In genomic region chr6:88276331-88276730, GRCh38 we compare ENCODE assay signal across 24 cellular contexts.
DNase-seq lines count a peak whose midpoint lies in the region; ATAC-seq, FAIRE-seq and TF ChIP-seq lines count a peak whose summit lies in the region.
"Had no signal": no experiment of that assay in that cellular context is flagged by ENCODE, and none has a peak within 500 bp of the region (broad histone marks: within the 10 kb centered on the region; RNA-seq: fewer than 3 reads in every experiment).

No MANE protein-coding gene starts in this region.

- no peaks in the 10 kb centered on the region for H3K4me1 ChIP-seq in kidney (ENCODE audit: control insufficient read depth in 1 of 2, insufficient read depth in 1 of 2, low read depth in 1 of 2, low read length in 2 of 2)
- H3K4me1 ChIP-seq: A549; BLaER1 treated with 17β-estradiol and CSF1 and Interleukin-3, amounts not matched to agents 10 nM and 100 nM; Caco-2 had no signal

- no peaks in the 10 kb centered on the region for H3K9me3 ChIP-seq in kidney (ENCODE audit: control insufficient read depth in 1 of 2, low read length in 2 of 2)
- H3K9me3 ChIP-seq: A549; BLaER1 treated with 17β-estradiol and CSF1 and Interleukin-3, amounts not matched to agents 10 nM and 100 nM; Caco-2 had no signal

- no peak overlapping the region for H3K9ac ChIP-seq in kidney (ENCODE audit: low read length in 2 of 2)
- H3K9ac ChIP-seq: BLaER1 treated with 17β-estradiol and CSF1 and Interleukin-3, amounts not matched to agents 10 nM and 100 nM had no signal

- intact Hi-C loops in kidney (cut with DNase I): no loop called here

- H3K4me1 Mint-ChIP-seq in stimulated activated memory B cell treated with anti-CD40 and anti-IgM and Interleukin-4, amounts not matched to agents 10 μg/mL and 1 μg/mL and 100 μg/mL, for 72 hours: no peaks in the 10 kb centered on the region
- H3K4me1 Mint-ChIP-seq: B cell had no signal

- H3K27me3 Mint-ChIP-seq in stimulated activated memory B cell treated with anti-CD40 and anti-IgM and Interleukin-4, amounts not matched to agents 10 μg/mL and 1 μg/mL and 100 μg/mL, for 72 hours: peaks cover 6% of the 10 kb centered on the region
- H3K27me3 Mint-ChIP-seq: CD4-positive, alpha-beta T cell had no signal

- FAIRE-seq in kidney (lab: Jason Lieb, UNC): no peak
- FAIRE-seq: A549, GM12878, GM12892, GM18507 had no signal

- peak; percentile 34 for ATAC-seq in stimulated activated memory B cell treated with anti-CD40 and anti-IgM and Interleukin-4, amounts not matched to agents 10 μg/mL and 1 μg/mL and 100 μg/mL, for 72 hours
- ATAC-seq in HG03108 (IDR thresholded peaks at IDR 0.05; ENCODE audit: unreplicated experiment): no peak
- ATAC-seq: A549; CD8-positive, alpha-beta T cell; GM12878 had no signal

- DNase-seq in activated gamma-delta T cell (lab: John Stamatoyannopoulos, UW): peak; percentile 5
- DNase-seq in activated gamma-delta T cell treated with Interleukin-2 at 50 U/mL for 16 hours: no peak
- peak; percentile 51 for DNase-seq in kidney
- DNase-seq: AML-193; Caco-2; CD4-positive, alpha-beta T cell; CD8-positive, alpha-beta T cell; DMS 273 treated with DMSO at 0.1 percent for 48 hours; DMS153; DMS53; DMS79; DND-41; EL; GDM1 had no signal

- no peak overlapping the region for H3K27ac Mint-ChIP-seq in stimulated activated memory B cell treated with anti-CD40 and anti-IgM and Interleukin-4, amounts not matched to agents 10 μg/mL and 1 μg/mL and 100 μg/mL, for 72 hours
- H3K27ac Mint-ChIP-seq: B cell; CD4-positive, alpha-beta T cell; CD8-positive, alpha-beta T cell had no signal

- no peaks in the 10 kb centered on the region for H3K36me3 ChIP-seq in kidney (ENCODE audit: control insufficient read depth in 1 of 2, insufficient read depth in 2 of 2, low read length in 2 of 2)
- H3K36me3 ChIP-seq: BLaER1 treated with 17β-estradiol and CSF1 and Interleukin-3, amounts not matched to agents 10 nM and 100 nM had no signal

- H3K27ac ChIP-seq in kidney (ENCODE audit: low read depth in 2 of 2, low read length in 2 of 2): no peak overlapping the region
- H3K27ac ChIP-seq: 22Rv1; A549; BLaER1 treated with 17β-estradiol and CSF1 and Interleukin-3, amounts not matched to agents 10 nM and 100 nM; C4-2B had no signal

- no peaks in the 10 kb centered on the region for H3K36me3 Mint-ChIP-seq in stimulated activated memory B cell treated with anti-CD40 and anti-IgM and Interleukin-4, amounts not matched to agents 10 μg/mL and 1 μg/mL and 100 μg/mL, for 72 hours
- H3K36me3 Mint-ChIP-seq: CD8-positive, alpha-beta T cell had no signal

- H3K9me3 Mint-ChIP-seq in stimulated activated memory B cell treated with anti-CD40 and anti-IgM and Interleukin-4, amounts not matched to agents 10 μg/mL and 1 μg/mL and 100 μg/mL, for 72 hours: no peaks in the 10 kb centered on the region
- H3K9me3 Mint-ChIP-seq: CD4-positive, alpha-beta T cell; CD8-positive, alpha-beta T cell had no signal

- TF ChIP-seq CTCF in kidney (IDR thresholded peaks at IDR 0.05; ENCODE audit: borderline replicate concordance, extremely low read depth, insufficient read depth): no peak

- H3K4me3 Mint-ChIP-seq in stimulated activated memory B cell treated with anti-CD40 and anti-IgM and Interleukin-4, amounts not matched to agents 10 μg/mL and 1 μg/mL and 100 μg/mL, for 72 hours: no peak overlapping the region
- H3K4me3 Mint-ChIP-seq: B cell; CD4-positive, alpha-beta T cell; CD8-positive, alpha-beta T cell had no signal

- H3K4me3 ChIP-seq in kidney (ENCODE audit: low read length in 2 of 2): no peak overlapping the region
- H3K4me3 ChIP-seq: A549; BLaER1 treated with 17β-estradiol and CSF1 and Interleukin-3, amounts not matched to agents 10 nM and 100 nM; GM12878 had no signal
